28 cellular contexts compared by ENCODE assay signal in the genomic region with DNA sequence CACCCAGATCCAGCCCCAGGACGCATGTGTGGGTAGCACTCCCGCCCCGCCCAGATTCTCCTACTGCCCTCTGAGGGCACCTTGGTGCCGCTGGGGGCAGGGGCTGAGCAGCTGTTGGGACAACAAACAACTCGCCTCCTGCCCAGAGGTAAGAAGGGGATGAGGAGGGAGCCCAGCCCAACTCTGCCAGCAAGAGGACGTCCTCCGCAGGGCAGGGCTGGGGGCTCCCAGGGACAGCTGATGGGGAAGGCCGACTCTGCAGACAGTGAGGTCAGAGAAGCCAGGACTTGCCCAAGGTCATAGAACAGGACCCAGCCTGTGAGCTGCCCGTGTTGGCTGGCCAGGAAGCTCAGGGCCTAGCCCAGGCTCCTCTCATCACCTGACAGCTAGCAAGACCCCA. TPM values are rescaled to one million over a fixed set of nuclear protein-coding genes. Genes with fewer than 3 reads are reported as not detected.
DNase-seq lines count a peak whose midpoint lies in the region; ATAC-seq and TF ChIP-seq lines count a peak whose summit lies in the region.
"Had no signal": no experiment of that assay in that cellular context is flagged by ENCODE, and none has a peak within 500 bp of the region (broad histone marks: within the 10 kb centered on the region; RNA-seq: fewer than 3 reads in every experiment).

No MANE protein-coding gene starts in this region.

- H3K27me3 Mint-ChIP-seq in GM23338 (ENCODE audit: insufficient read depth, low read depth, poor library complexity) = peaks cover 28% of the 10 kb centered on the region
- peaks cover 4% of the 10 kb centered on the region for H3K27me3 Mint-ChIP-seq in chondrocyte (ENCODE audit: low read depth)
- H3K27me3 Mint-ChIP-seq in neural progenitor cell (ENCODE audit: insufficient read depth, low read depth) = peaks cover 37% of the 10 kb centered on the region
- H3K27me3 Mint-ChIP-seq in CD4-positive, alpha-beta memory T cell = peaks cover 9 to 10% of the 10 kb centered on the region in 2 donors

- DNase-seq in GM23338 (ENCODE audit: low spot score) (no peak), chondrocyte (ENCODE audit: low spot score) (peak; percentile 79), neural progenitor cell (ENCODE audit: low spot score) (no peak), NCI-H2171 treated with DMSO at 0.1 percent for 48 hours (lab: John Stamatoyannopoulos, UW) (no peak)
- DNase-seq in CD4-positive, alpha-beta memory T cell = no peak
- DNase-seq: DND-41; GM23248; IMR-90; mesendoderm; NCI-H1694 treated with DMSO at 0.1 percent for 48 hours; NCI-H2171; NCI-H524; NK-92 treated with Interleukin-12 subunit alpha and Interleukin-12 subunit beta, amount 100 ng/mL, for 24 hours; SHP77 treated with DMSO at 0.1 percent for 48 hours; stimulated activated CD4-positive, alpha-beta T cell treated with anti-CD3 and anti-CD28 coated beads, Interleukin-1b, Interleukin-23, amount 100 ng/mL, for 48 hours; stimulated activated CD8-positive, alpha-beta memory T cell treated with anti-CD3 and anti-CD28 coated beads, Interleukin-4, amount 100 ng/mL, for 48 hours had no signal

- H3K36me3 ChIP-seq in GM23338 (ENCODE audit: insufficient read depth) = no peaks in the 10 kb centered on the region
- no peaks in the 10 kb centered on the region for H3K36me3 ChIP-seq in neural progenitor cell
- no peaks in the 10 kb centered on the region for H3K36me3 ChIP-seq in CD4-positive, alpha-beta memory T cell (ENCODE audit: insufficient read depth, low read length)
- H3K36me3 ChIP-seq: ascending aorta, gastroesophageal sphincter had no signal

- H3K27ac ChIP-seq in 22Rv1 (peak overlapping the region; percentile 58), GM23338 (ENCODE audit: low read depth) (no peak overlapping the region), neural progenitor cell (no peak overlapping the region)
- H3K27ac ChIP-seq in CD4-positive, alpha-beta memory T cell (ENCODE audit: low read depth, low read length) = no peak overlapping the region
- H3K27ac ChIP-seq: ascending aorta, gastroesophageal sphincter, GM23248, hepatocyte had no signal

- H3K36me3 Mint-ChIP-seq in GM23338 (ENCODE audit: low read depth) (no peaks in the 10 kb centered on the region), chondrocyte (ENCODE audit: low read depth) (no peaks in the 10 kb centered on the region), neural progenitor cell (no peaks in the 10 kb centered on the region)
- H3K36me3 Mint-ChIP-seq in CD4-positive, alpha-beta memory T cell = no peaks in the 10 kb centered on the region
- H3K36me3 Mint-ChIP-seq: activated naive CD8-positive, alpha-beta T cell; WTC11 had no signal

- H3K27ac Mint-ChIP-seq in GM23338 = no peak overlapping the region
- H3K27ac Mint-ChIP-seq in chondrocyte (ENCODE audit: unreplicated experiment) = no peak overlapping the region
- no peak overlapping the region for H3K27ac Mint-ChIP-seq in neural progenitor cell
- H3K27ac Mint-ChIP-seq in CD4-positive, alpha-beta memory T cell = peak overlapping the region in 1 of 7 donors; percentile 68
- H3K27ac Mint-ChIP-seq: activated T-helper 2 cell treated with anti-CD3 and anti-CD28 coated beads, Interferon-gamma antibody, Interleukin-2, Interleukin-4, amounts not matched to agents 10 μg/mL and 5 μg/mL and 100 μg/mL, durations not matched to agents 14 hours and 24 hours and 36 hours; dendritic cell treated with granulocyte-macrophage colony-stimulating factor and Interleukin-4, amounts not matched to agents 40 ng/mL and 50 ng/mL, for 4 days; WTC11 had no signal

- H3K9me3 Mint-ChIP-seq in GM23338 (no peaks in the 10 kb centered on the region), chondrocyte (ENCODE audit: low read depth) (no peaks in the 10 kb centered on the region), neural progenitor cell (no peaks in the 10 kb centered on the region)
- H3K9me3 Mint-ChIP-seq in CD4-positive, alpha-beta memory T cell = no peaks in the 10 kb centered on the region
- H3K9me3 Mint-ChIP-seq: activated T-helper 2 cell treated with anti-CD3 and anti-CD28 coated beads, Interferon-gamma antibody, Interleukin-2, Interleukin-4, amounts not matched to agents 10 μg/mL and 5 μg/mL and 100 μg/mL, durations not matched to agents 14 hours and 24 hours and 36 hours; dendritic cell treated with granulocyte-macrophage colony-stimulating factor and Interleukin-4, amounts not matched to agents 40 ng/mL and 50 ng/mL, for 4 days; WTC11 had no signal

- POLR2A ChIA-PET in CD4-positive, alpha-beta memory T cell (lab: Charles Lee; ENCODE audit: partially characterized antibody) = no interaction called here

- no peaks in the 10 kb centered on the region; the same call in 1 of the 2 replicates for H3K4me1 ChIP-seq in GM23338 (ENCODE audit: insufficient read depth)
- H3K4me1 ChIP-seq in neural progenitor cell = peaks cover 14% of the 10 kb centered on the region
- peaks cover 8% of the 10 kb centered on the region for H3K4me1 ChIP-seq in CD4-positive, alpha-beta memory T cell (ENCODE audit: insufficient read depth, low read length)

- peaks cover 8% of the 10 kb centered on the region for H3F3A ChIP-seq in GM23338 (replicated peaks; ENCODE audit: low read depth)
- H3F3A ChIP-seq in neural progenitor cell (ENCODE audit: low read depth) = peaks cover 23% of the 10 kb centered on the region

- peaks cover 15% of the 10 kb centered on the region for H3K4me1 Mint-ChIP-seq in GM23338
- peaks cover 14% of the 10 kb centered on the region for H3K4me1 Mint-ChIP-seq in chondrocyte (ENCODE audit: low read depth)
- peaks cover 15% of the 10 kb centered on the region for H3K4me1 Mint-ChIP-seq in neural progenitor cell
- peaks cover 8 to 22% (median 16%) of the 10 kb centered on the region in 4 donors for H3K4me1 Mint-ChIP-seq in CD4-positive, alpha-beta memory T cell

- no peaks in the 10 kb centered on the region for H4K20me1 ChIP-seq in GM23338 (replicated peaks; ENCODE audit: insufficient read depth)
- peaks cover 17% of the 10 kb centered on the region for H4K20me1 ChIP-seq in neural progenitor cell (ENCODE audit: low read depth)

- H3K79me2 ChIP-seq in GM23338 (replicated peaks; ENCODE audit: insufficient read depth) (no peaks in the 10 kb centered on the region), neural progenitor cell (ENCODE audit: low read depth) (no peaks in the 10 kb centered on the region)
- H3K79me2 ChIP-seq: hepatocyte had no signal

- H3K9me3 ChIP-seq in neural progenitor cell (ENCODE audit: low read depth) = no peaks in the 10 kb centered on the region
- no peaks in the 10 kb centered on the region for H3K9me3 ChIP-seq in CD4-positive, alpha-beta memory T cell (ENCODE audit: control insufficient read depth in 1 of 2, low read length in 2 of 2)
- H3K9me3 ChIP-seq: ascending aorta, gastroesophageal sphincter had no signal

- no peak overlapping the region for H3K4me3 ChIP-seq in GM23338
- no peak overlapping the region for H3K4me3 ChIP-seq in neural progenitor cell
- no peak overlapping the region for H3K4me3 ChIP-seq in CD4-positive, alpha-beta memory T cell (ENCODE audit: low read length in 2 of 2)
- H3K4me3 ChIP-seq: hepatocyte, smooth muscle cell had no signal

- intact Hi-C loops in CD4-positive, alpha-beta memory T cell (cut with micrococcal nuclease) = no loop called here

- H3K4me3 Mint-ChIP-seq in GM23338 (peak overlapping the region; percentile 86; the same call in 2 of the 3 replicates), chondrocyte (ENCODE audit: unreplicated experiment) (no peak overlapping the region), neural progenitor cell (peak overlapping the region; percentile 91)
- H3K4me3 Mint-ChIP-seq in CD4-positive, alpha-beta memory T cell = peak overlapping the region in 1 of 8 donors; percentile 40

- no peaks in the 10 kb centered on the region for H3K9me2 ChIP-seq in GM23338 (ENCODE audit: insufficient read depth)

- no peak overlapping the region for H3K9ac ChIP-seq in neural progenitor cell
- H3K9ac ChIP-seq: GM23248 had no signal

- H3K27me3 ChIP-seq in GM23338 (ENCODE audit: insufficient read depth) = peaks cover 12% of the 10 kb centered on the region; the same call in 1 of the 2 replicates
- peaks cover 44% of the 10 kb centered on the region for H3K27me3 ChIP-seq in neural progenitor cell
- no peaks in the 10 kb centered on the region for H3K27me3 ChIP-seq in CD4-positive, alpha-beta memory T cell (ENCODE audit: insufficient read depth, low read length)
- H3K27me3 ChIP-seq: hepatocyte had no signal

- no peak for ATAC-seq in GM23338
- ATAC-seq in GM18858 (IDR thresholded peaks at IDR 0.05; ENCODE audit: unreplicated experiment) = no peak
- ATAC-seq in GM18867 (IDR thresholded peaks at IDR 0.05; ENCODE audit: unreplicated experiment) = no peak
- ATAC-seq: gastroesophageal sphincter, left lobe of liver, WTC11 had no signal

- H2AFZ ChIP-seq in GM23338 (no peak overlapping the region), neural progenitor cell (replicated peaks) (no peak overlapping the region)
- H2AFZ ChIP-seq: GM23248, hepatocyte had no signal

- H3K4me2 ChIP-seq in GM23338 (no peak overlapping the region), neural progenitor cell (no peak overlapping the region)

- CTCF ChIA-PET in CD4-positive, alpha-beta memory T cell (lab: Charles Lee; ENCODE audit: partially characterized antibody) = interaction anchor here (1.2 kb wide), 1 partner anchor 11 kb away, joined by 4 read pairs; no protein-coding TSS in a partner anchor

- TF ChIP-seq CTCF in 22Rv1 (IDR thresholded peaks at IDR 0.05) (no peak), GM23338 (conservative IDR thresholded peaks at IDR 0.05; ENCODE audit: low read depth in 2 of 2) (no peak), chondrocyte (IDR thresholded peaks at IDR 0.05) (no peak), neural progenitor cell (IDR thresholded peaks at IDR 0.05) (no peak)

TF ChIP-seq in GM23338, 12 proteins besides CTCF, POLR2A, EP300 and RAD21 (continues in another document):
- no peak for TF ChIP-seq NANOG (IDR thresholded peaks at IDR 0.05; ENCODE audit: borderline replicate concordance)
- no peak for TF ChIP-seq ZNF114 (CRISPR knock-in tag; IDR thresholded peaks at IDR 0.05)
- TF ChIP-seq CREB1 (CRISPR knock-in tag; IDR thresholded peaks at IDR 0.05; ENCODE audit: low read depth) = no peak

RNA-seq across cellular contexts. Expression of a gene that starts 18.8 kb away (rescaled TPM):
- 5.9 and 6.6 TPM in 2 replicates for total RNA-seq in GM23338 (2014; rRNA removed; shearing (Covaris generic))
- 4.3 and 5.0 TPM in 2 replicates for polyA plus RNA-seq in GM23338 (2016; fragmentation: Nextera tagmentation; extraction: Ambion mirVana)
- 1.1 to 2.2 TPM (median 1.8 TPM) in 3 replicates for total RNA-seq in chondrocyte
- total RNA-seq in neural progenitor cell (ENCODE audit: low replicate concordance) = 2.6 and 3.9 TPM in 2 replicates
- under 1 TPM; 0.23 to 0.72 TPM for total RNA-seq in CD4-positive, alpha-beta memory T cell
- not detected for polyA plus RNA-seq in CD4-positive, alpha-beta memory T cell
